Comparison of ENCODE assay signal across 28 cellular contexts in genomic region chr12:43931187-43931586, GRCh38.
"Had no signal": no experiment of that assay in that cellular context is flagged by ENCODE, and none has a peak within 500 bp of the region (broad histone marks: within the 10 kb centered on the region; RNA-seq: fewer than 3 reads in every experiment).

No MANE protein-coding gene starts in this region.

- H3K27ac ChIP-seq: colonic mucosa, coronary artery, dorsolateral prefrontal cortex, epithelial cell of prostate, esophagus muscularis mucosa, esophagus squamous epithelium, foreskin keratinocyte, gastrocnemius medialis, gastroesophageal sphincter, heart left ventricle, heart right ventricle had no signal

- H3K4me3 ChIP-seq: colonic mucosa, coronary artery, dorsolateral prefrontal cortex, esophagus muscularis mucosa, esophagus squamous epithelium, gastrocnemius medialis, gastroesophageal sphincter, heart left ventricle, heart right ventricle had no signal

- DNase-seq: colonic mucosa; cortex of kidney; dermis blood vessel endothelial cell; dorsolateral prefrontal cortex; effector CD4-positive, alpha-beta T cell; effector CD8-positive, alpha-beta T cell; effector memory CD4-positive, alpha-beta T cell; effector memory CD8-positive, alpha-beta T cell; endodermal cell; erythroblast; esophagus squamous epithelium; foreskin fibroblast; foreskin keratinocyte; foreskin melanocyte; gastrocnemius medialis; glutamatergic neuron; head of caudate nucleus; heart left ventricle; heart right ventricle had no signal

- H3K36me3 ChIP-seq: colonic mucosa, esophagus squamous epithelium, heart left ventricle, heart right ventricle had no signal

- FAIRE-seq: colon, endometrium, endothelial cell of umbilical vein, frontal cortex had no signal

- H3K27me3 ChIP-seq: colonic mucosa, dorsolateral prefrontal cortex, esophagus muscularis mucosa, esophagus squamous epithelium, foreskin keratinocyte, gastrocnemius medialis, gastroesophageal sphincter, heart left ventricle, heart right ventricle had no signal

- H3K9me3 ChIP-seq: colonic mucosa had no signal

- ATAC-seq: effector memory CD8-positive, alpha-beta T cell; esophagus mucosa; foreskin keratinocyte; gastrocnemius medialis; gastroesophageal sphincter; heart left ventricle; heart right ventricle had no signal

- H3K4me1 ChIP-seq: colonic mucosa, esophagus muscularis mucosa, esophagus squamous epithelium, foreskin keratinocyte, gastrocnemius medialis, gastroesophageal sphincter, heart left ventricle, heart right ventricle had no signal
